ENCODE assay signal across 8 cellular contexts in genomic region chr11:65315204-65315865, GRCh38.
A peak's percentile ranks its signal among the peaks of the same experiment; 100 is the strongest.
DNase-seq lines count a peak whose midpoint lies in the region; ATAC-seq lines count a peak whose summit lies in the region.

No MANE protein-coding gene starts in this region.

- DNase-seq in EH (ENCODE audit: low read depth) (peak; percentile 75), NCI-H82 (lab: John Stamatoyannopoulos, UW) (peak; percentile 93), medulla oblongata (ENCODE audit: extremely low spot score) (peak; percentile 78)
- peak; percentile 63 to 66 for DNase-seq in activated CD8-positive, alpha-beta memory T cell treated with anti-CD3 and anti-CD28 coated beads for 4 hours (ENCODE audit: low read depth in 2 of 2)
- DNase-seq in effector CD8-positive, alpha-beta T cell (lab: John Stamatoyannopoulos, UW) = peak; percentile 76
- DNase-seq in stimulated activated CD8-positive, alpha-beta memory T cell treated with anti-CD3 and anti-CD28 coated beads, Interleukin-12 subunit alpha, Interleukin-12 subunit beta, amount 100 ng/mL, for 24 hours (ENCODE audit: extremely low read depth) = peak; percentile 65

- peak; percentile 42 for ATAC-seq in HG03159 (IDR thresholded peaks at IDR 0.05; ENCODE audit: unreplicated experiment)
- no peak for ATAC-seq in GM21529 (IDR thresholded peaks at IDR 0.05; ENCODE audit: unreplicated experiment)
